ENCODE assay signal across 8 cellular contexts in the genomic region with DNA sequence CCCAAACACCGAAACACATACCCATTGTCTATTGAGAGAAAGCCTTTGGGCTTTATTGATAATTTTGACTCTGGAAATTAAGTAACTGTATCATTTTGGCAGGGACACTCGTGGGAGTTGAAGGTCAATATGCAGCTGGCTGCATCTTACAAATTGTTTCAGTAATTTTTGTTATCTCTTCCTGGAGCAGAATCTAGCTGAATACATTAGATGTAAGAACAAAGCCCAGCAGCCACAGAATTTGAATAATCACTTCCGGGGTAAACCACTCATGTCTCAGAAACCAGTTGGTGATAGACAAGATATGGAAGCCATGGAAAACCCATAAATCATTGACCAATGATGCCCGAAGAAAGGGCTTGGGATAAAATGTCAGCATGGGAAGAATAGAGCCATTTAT.
DNase-seq lines count a peak whose midpoint lies in the region; ATAC-seq and TF ChIP-seq lines count a peak whose summit lies in the region.

No MANE protein-coding gene starts in this region.

- POLR2A ChIA-PET in naive thymus-derived CD8-positive, alpha-beta T cell (lab: Charles Lee) = no interaction called here

- ATAC-seq in HG02623 (IDR thresholded peaks at IDR 0.05; ENCODE audit: unreplicated experiment) = peak; percentile 50
- peak in 1 of 2 donors; percentile 39 for ATAC-seq in naive thymus-derived CD8-positive, alpha-beta T cell

- peaks cover 23% of the 10 kb centered on the region for H3K4me1 Mint-ChIP-seq in activated naive CD8-positive, alpha-beta T cell treated with anti-CD3 and anti-CD28 coated beads for 36 hours
- peaks cover 18 to 33% (median 32%) of the 10 kb centered on the region in 4 donors for H3K4me1 Mint-ChIP-seq in naive thymus-derived CD8-positive, alpha-beta T cell
- H3K4me1 Mint-ChIP-seq in type B pancreatic cell (ENCODE audit: unreplicated experiment) = peaks cover 26% of the 10 kb centered on the region

- peaks cover 5% of the 10 kb centered on the region for H3K9me3 Mint-ChIP-seq in activated naive CD8-positive, alpha-beta T cell treated with anti-CD3 and anti-CD28 coated beads for 36 hours
- H3K9me3 Mint-ChIP-seq in naive thymus-derived CD8-positive, alpha-beta T cell = no peaks in the 10 kb centered on the region
- no peaks in the 10 kb centered on the region for H3K9me3 Mint-ChIP-seq in type B pancreatic cell

- H3K4me3 Mint-ChIP-seq in activated naive CD8-positive, alpha-beta T cell treated with anti-CD3 and anti-CD28 coated beads for 36 hours = no peak overlapping the region
- peak overlapping the region in 5 of 10 donors; percentile 1 to 24 (median 14) for H3K4me3 Mint-ChIP-seq in naive thymus-derived CD8-positive, alpha-beta T cell
- H3K4me3 Mint-ChIP-seq in type B pancreatic cell = no peak overlapping the region

- peaks cover 2% of the 10 kb centered on the region for H3K36me3 Mint-ChIP-seq in activated naive CD8-positive, alpha-beta T cell treated with anti-CD3 and anti-CD28 coated beads for 36 hours
- H3K36me3 Mint-ChIP-seq in naive thymus-derived CD8-positive, alpha-beta T cell = no peaks in the 10 kb centered on the region
- H3K36me3 Mint-ChIP-seq in type B pancreatic cell = no peaks in the 10 kb centered on the region

- no peaks in the 10 kb centered on the region for H3K36me3 ChIP-seq in GM06990 (ENCODE audit: control insufficient read depth, insufficient read depth, low read length)

- no peaks in the 10 kb centered on the region for H3K27me3 ChIP-seq in GM06990 (replicated peaks; ENCODE audit: control insufficient read depth, insufficient read depth, low read length)

- H3K27me3 Mint-ChIP-seq in activated naive CD8-positive, alpha-beta T cell treated with anti-CD3 and anti-CD28 coated beads for 36 hours = no peaks in the 10 kb centered on the region
- no peaks in the 10 kb centered on the region for H3K27me3 Mint-ChIP-seq in naive thymus-derived CD8-positive, alpha-beta T cell
- H3K27me3 Mint-ChIP-seq in type B pancreatic cell = no peaks in the 10 kb centered on the region

- no peak overlapping the region for H3K4me3 ChIP-seq in GM06990 (replicated peaks; ENCODE audit: low read depth, low read length)

- peak; percentile 13 for DNase-seq in GM06990 (ENCODE audit: extremely low read depth, insufficient read length)
- peak; percentile 2 for DNase-seq in activated naive CD8-positive, alpha-beta T cell treated with anti-CD3 and anti-CD28 coated beads for 36 hours
- peak in 1 of 10 donors; percentile 6 for DNase-seq in naive thymus-derived CD8-positive, alpha-beta T cell
- no peak for DNase-seq in activated effector memory CD4-positive, alpha-beta T cell treated with Interleukin-2 at 50 U/mL for 16 hours
- DNase-seq in NCI-H510A treated with DMSO at 0.1 percent for 48 hours (lab: John Stamatoyannopoulos, UW) = no peak
- no peak for DNase-seq in AG20443 (ENCODE audit: low spot score)
- no peak for DNase-seq in type B pancreatic cell (ENCODE audit: extremely low spot score, unreplicated experiment)

- TF ChIP-seq CTCF in GM06990 (IDR thresholded peaks at IDR 0.05; ENCODE audit: insufficient read depth, low read length, poor library complexity, severe bottlenecking) (no peak), type B pancreatic cell (conservative IDR thresholded peaks at IDR 0.05) (no peak)

- H3K27ac Mint-ChIP-seq in activated naive CD8-positive, alpha-beta T cell treated with anti-CD3 and anti-CD28 coated beads for 36 hours = peak overlapping the region; percentile 44
- H3K27ac Mint-ChIP-seq in naive thymus-derived CD8-positive, alpha-beta T cell = peak overlapping the region in 8 of 10 donors; percentile 3 to 73 (median 31)
- no peak overlapping the region for H3K27ac Mint-ChIP-seq in type B pancreatic cell

Comparison
In these comparisons a context has a peak if more than half of its experiments do, and no peak if none do; other contexts are left out.
1. DNase-seq: peak in GM06990 (single experiment) and activated naive CD8-positive, alpha-beta T cell treated with anti-CD3 and anti-CD28 coated beads for 36 hours (single experiment); none in activated effector memory CD4-positive, alpha-beta T cell treated with Interleukin-2 at 50 U/mL for 16 hours (single experiment), NCI-H510A treated with DMSO at 0.1 percent for 48 hours (single experiment), AG20443 (single experiment) and type B pancreatic cell (single experiment).